ENCODE assay signal across 35 cellular contexts in the genomic region with DNA sequence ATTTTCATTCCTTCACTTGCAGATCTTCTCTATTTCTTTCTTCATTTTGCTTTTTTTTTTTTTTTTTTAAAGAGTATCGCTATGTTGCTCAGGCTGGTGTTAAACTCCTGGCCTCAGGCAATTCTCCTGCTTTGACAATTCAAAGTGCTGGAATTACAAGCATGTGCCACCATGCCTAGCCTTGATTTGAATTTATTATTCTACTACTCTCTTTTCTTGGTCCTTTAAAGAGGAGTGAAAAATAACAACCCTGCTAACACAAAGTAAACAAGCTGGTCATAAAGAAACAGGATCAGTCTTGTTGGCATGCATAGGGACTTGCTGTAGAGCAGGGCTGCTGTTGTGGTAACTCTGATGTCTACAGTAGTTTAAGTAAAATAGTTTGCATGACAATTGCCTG.
A peak's percentile ranks its signal among the peaks of the same experiment; 100 is the strongest.
DNase-seq lines count a peak whose midpoint lies in the region; ATAC-seq and TF ChIP-seq lines count a peak whose summit lies in the region.
"Had no signal": no experiment of that assay in that cellular context is flagged by ENCODE, and none has a peak within 500 bp of the region (broad histone marks: within the 10 kb centered on the region; RNA-seq: fewer than 3 reads in every experiment).

No MANE protein-coding gene starts in this region.

- no peak for ATAC-seq in GM21360 (IDR thresholded peaks at IDR 0.05; ENCODE audit: unreplicated experiment)
- no peak for ATAC-seq in GM18907 (IDR thresholded peaks at IDR 0.05; ENCODE audit: unreplicated experiment)
- ATAC-seq: activated CD4-positive, CD25-positive, alpha-beta regulatory T cell treated with anti-CD3 and anti-CD28 coated beads, Interleukin-2, amount 50 U/mL, for 24 hours; naive thymus-derived CD8-positive, alpha-beta T cell; stimulated activated naive CD8-positive, alpha-beta T cell treated with anti-CD3 and anti-CD28 coated beads, Interleukin-15, amount 100 ng/mL, for 72 hours had no signal

- POLR2A ChIA-PET in BJ (lab: Charles Lee), result interaction anchor here (0.5 kb wide), 1 partner anchor 13 kb away, joined by 8 read pairs; no protein-coding TSS in a partner anchor

- CTCF ChIA-PET in BJ (lab: Yijun Ruan, JAX), result no interaction called here

- H3K27me3 ChIP-seq in BJ (ENCODE audit: control insufficient read depth, insufficient read depth, low read length), result no peaks in the 10 kb centered on the region
- H3K27me3 ChIP-seq: colonic mucosa, hepatocyte, thyroid gland, vagina had no signal

- DNase-seq in BJ (ENCODE audit: low read depth) (peak; percentile 7), HPDE6-E6E7 (ENCODE audit: extremely low spot score) (peak; percentile 8), astrocyte of the hippocampus (ENCODE audit: low read depth, low spot score) (peak; percentile 71), islet precursor cell (peak; percentile 48), glomerular visceral epithelial cell (ENCODE audit: extremely low spot score) (no peak), pons (ENCODE audit: low spot score) (no peak)
- DNase-seq: activated CD4-positive, alpha-beta T cell treated with anti-CD3 and anti-CD28 coated beads, Interleukin-2, amount 50 U/mL, for 48 hours; activated CD8-positive, alpha-beta memory T cell treated with anti-CD3 and anti-CD28 coated beads, Interleukin-2, amount 50 U/mL, for 4 hours; activated naive CD4-positive, alpha-beta T cell treated with anti-CD3 and anti-CD28 coated beads, Interleukin-2, amount 50 U/mL, for 16 hours; CD4-positive, alpha-beta T cell; colonic mucosa; DMS 273 treated with DMSO at 0.1 percent for 48 hours; effector CD8-positive, alpha-beta T cell; foreskin melanocyte; HCEC 1CT; left ventricle myocardium inferior; midbrain; naive thymus-derived CD8-positive, alpha-beta T cell; NCI-H1092 treated with DMSO at 0.1 percent for 48 hours; NCI-H187 treated with DMSO at 0.1 percent for 48 hours; NCI-H226; NCI-H774; occipital lobe; retina; RPMI8226; stimulated activated CD4-positive, alpha-beta T cell treated with anti-CD3 and anti-CD28 coated beads, Interleukin-1b, Interleukin-23, amount 100 ng/mL, for 48 hours; stimulated activated CD8-positive, alpha-beta memory T cell treated with anti-CD3 and anti-CD28 coated beads, Interleukin-4, amount 100 ng/mL, for 48 hours; stimulated activated naive CD8-positive, alpha-beta T cell treated with anti-CD3 and anti-CD28 coated beads, Interleukin-15, amount 100 ng/mL, for 72 hours; thyroid gland had no signal

- no peaks in the 10 kb centered on the region for H3K36me3 ChIP-seq in BJ (ENCODE audit: control insufficient read depth, insufficient read depth, low read length)
- H3K36me3 ChIP-seq: colonic mucosa, left ventricle myocardium inferior, thyroid gland, vagina had no signal

- TF ChIP-seq CTCF in BJ (IDR thresholded peaks at IDR 0.05; ENCODE audit: insufficient read depth, low read depth, low read length), result no peak

- H3K4me3 ChIP-seq in BJ (ENCODE audit: low read depth, low read length), result no peak overlapping the region
- H3K4me3 ChIP-seq: colonic mucosa, hepatocyte, left ventricle myocardium inferior, smooth muscle cell, thyroid gland, vagina had no signal

Comparison
In these comparisons a context has a peak if more than half of its experiments do, and no peak if none do; other contexts are left out.
1. DNase-seq: peak in BJ (single experiment), HPDE6-E6E7 (single experiment), astrocyte of the hippocampus (single experiment) and islet precursor cell (single experiment); none in glomerular visceral epithelial cell (single experiment) and pons (single experiment).